ENCODE assay signal across 1 cellular context in the genomic region with DNA sequence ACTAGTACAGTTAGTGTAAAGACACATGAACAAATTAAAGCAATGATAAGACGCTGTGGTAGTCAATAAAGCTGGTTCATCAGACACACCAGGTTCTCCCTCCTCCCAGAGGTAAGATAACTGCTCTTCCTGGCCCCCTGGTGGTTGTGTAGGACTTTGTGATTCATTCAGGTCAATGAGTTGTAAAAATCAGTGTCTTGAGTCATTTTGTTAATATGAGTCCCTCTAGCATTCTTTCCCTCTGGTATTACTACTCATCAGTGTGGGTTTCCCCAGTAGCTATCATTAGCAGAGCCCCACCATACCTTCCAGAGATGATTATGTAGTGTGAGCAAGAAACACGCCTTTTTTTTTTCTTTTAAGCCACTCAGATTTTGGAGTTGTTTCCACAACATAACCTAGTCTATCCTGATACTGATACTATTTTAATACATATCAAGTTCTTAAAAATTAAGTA.
TF ChIP-seq lines count a peak whose summit lies in the region.

No MANE protein-coding gene starts in this region.

TF ChIP-seq in HEK293, 187 proteins besides CTCF, POLR2A, EP300 and RAD21 (continued from another document):
- TF ChIP-seq ZNF473 (tag by site-specific recombination; IDR thresholded peaks at IDR 0.05) (no peak), HOXD13 (CRISPR knock-in tag; IDR thresholded peaks at IDR 0.05; ENCODE audit: borderline replicate concordance) (no peak), ZNF660 (tag by site-specific recombination; IDR thresholded peaks at IDR 0.05) (peak; percentile 79), PRDM1 (tag by site-specific recombination; IDR thresholded peaks at IDR 0.05) (no peak), SP7 (tag by site-specific recombination; IDR thresholded peaks at IDR 0.05) (peak; percentile 57), TRIM28 (IDR thresholded peaks at IDR 0.05; ENCODE audit: borderline replicate concordance, low read length) (0 out of 2 replicates have a peak, but pooled peaks have one; percentile 28), YY2 (tag by site-specific recombination; IDR thresholded peaks at IDR 0.05) (no peak), ZNF654 (tag by site-specific recombination; IDR thresholded peaks at IDR 0.05; ENCODE audit: low read depth) (peak; percentile 55), ZNF677 (tag by site-specific recombination; IDR thresholded peaks at IDR 0.05) (no peak), ZNF184 (tag by site-specific recombination; IDR thresholded peaks at IDR 0.05) (0 out of 2 replicates have a peak, but pooled peaks have one; percentile 18), ZNF10 (tag by site-specific recombination; IDR thresholded peaks at IDR 0.05) (peak; percentile 33), ZNF394 (tag by site-specific recombination; IDR thresholded peaks at IDR 0.05; ENCODE audit: borderline replicate concordance) (no peak), ZNF133 (tag by site-specific recombination; IDR thresholded peaks at IDR 0.05) (no peak), ZEB2 (tag by site-specific recombination; IDR thresholded peaks at IDR 0.05) (peak; percentile 50; the same call in 1 of the 2 replicates), ZNF2 (tag by site-specific recombination; IDR thresholded peaks at IDR 0.05) (no peak), ZNF132 (tag by site-specific recombination; IDR thresholded peaks at IDR 0.05; ENCODE audit: borderline replicate concordance) (no peak), ZNF157 (tag by site-specific recombination; IDR thresholded peaks at IDR 0.05) (no peak), BCL11B (tag by site-specific recombination; IDR thresholded peaks at IDR 0.05; ENCODE audit: low read depth) (no peak), ZNF174 (tag by site-specific recombination; IDR thresholded peaks at IDR 0.05) (no peak), MYNN (tag by site-specific recombination; IDR thresholded peaks at IDR 0.05; ENCODE audit: borderline replicate concordance) (no peak), ZNF155 (tag by site-specific recombination; IDR thresholded peaks at IDR 0.05) (no peak), SP2 (tag by site-specific recombination; IDR thresholded peaks at IDR 0.05) (no peak), ZNF146 (tag by site-specific recombination; IDR thresholded peaks at IDR 0.05) (no peak)
- TF ChIP-seq, protein P1, sequence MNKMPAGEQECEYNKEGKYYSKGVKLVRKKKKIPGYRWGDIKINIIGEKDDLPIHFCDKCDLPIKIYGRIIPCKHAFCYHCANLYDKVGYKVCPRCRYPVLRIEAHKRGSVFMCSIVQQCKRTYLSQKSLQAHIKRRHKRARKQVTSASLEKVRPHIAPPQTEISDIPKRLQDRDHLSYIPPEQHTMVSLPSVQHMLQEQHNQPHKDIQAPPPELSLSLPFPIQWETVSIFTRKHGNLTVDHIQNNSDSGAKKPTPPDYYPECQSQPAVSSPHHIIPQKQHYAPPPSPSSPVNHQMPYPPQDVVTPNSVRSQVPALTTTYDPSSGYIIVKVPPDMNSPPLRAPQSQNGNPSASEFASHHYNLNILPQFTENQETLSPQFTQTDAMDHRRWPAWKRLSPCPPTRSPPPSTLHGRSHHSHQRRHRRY (tag by site-specific recombination; IDR thresholded peaks at IDR 0.05): no peak
- TF ChIP-seq, protein P2, sequence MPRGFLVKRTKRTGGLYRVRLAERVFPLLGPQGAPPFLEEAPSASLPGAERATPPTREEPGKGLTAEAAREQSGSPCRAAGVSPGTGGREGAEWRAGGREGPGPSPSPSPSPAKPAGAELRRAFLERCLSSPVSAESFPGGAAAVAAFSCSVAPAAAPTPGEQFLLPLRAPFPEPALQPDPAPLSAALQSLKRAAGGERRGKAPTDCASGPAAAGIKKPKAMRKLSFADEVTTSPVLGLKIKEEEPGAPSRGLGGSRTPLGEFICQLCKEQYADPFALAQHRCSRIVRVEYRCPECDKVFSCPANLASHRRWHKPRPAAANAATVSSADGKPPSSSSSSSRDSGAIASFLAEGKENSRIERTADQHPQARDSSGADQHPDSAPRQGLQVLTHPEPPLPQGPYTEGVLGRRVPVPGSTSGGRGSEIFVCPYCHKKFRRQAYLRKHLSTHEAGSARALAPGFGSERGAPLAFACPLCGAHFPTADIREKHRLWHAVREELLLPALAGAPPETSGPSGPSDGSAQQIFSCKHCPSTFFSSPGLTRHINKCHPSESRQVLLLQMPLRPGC (tag by site-specific recombination; IDR thresholded peaks at IDR 0.05): no peak
- TF ChIP-seq, protein P3, sequence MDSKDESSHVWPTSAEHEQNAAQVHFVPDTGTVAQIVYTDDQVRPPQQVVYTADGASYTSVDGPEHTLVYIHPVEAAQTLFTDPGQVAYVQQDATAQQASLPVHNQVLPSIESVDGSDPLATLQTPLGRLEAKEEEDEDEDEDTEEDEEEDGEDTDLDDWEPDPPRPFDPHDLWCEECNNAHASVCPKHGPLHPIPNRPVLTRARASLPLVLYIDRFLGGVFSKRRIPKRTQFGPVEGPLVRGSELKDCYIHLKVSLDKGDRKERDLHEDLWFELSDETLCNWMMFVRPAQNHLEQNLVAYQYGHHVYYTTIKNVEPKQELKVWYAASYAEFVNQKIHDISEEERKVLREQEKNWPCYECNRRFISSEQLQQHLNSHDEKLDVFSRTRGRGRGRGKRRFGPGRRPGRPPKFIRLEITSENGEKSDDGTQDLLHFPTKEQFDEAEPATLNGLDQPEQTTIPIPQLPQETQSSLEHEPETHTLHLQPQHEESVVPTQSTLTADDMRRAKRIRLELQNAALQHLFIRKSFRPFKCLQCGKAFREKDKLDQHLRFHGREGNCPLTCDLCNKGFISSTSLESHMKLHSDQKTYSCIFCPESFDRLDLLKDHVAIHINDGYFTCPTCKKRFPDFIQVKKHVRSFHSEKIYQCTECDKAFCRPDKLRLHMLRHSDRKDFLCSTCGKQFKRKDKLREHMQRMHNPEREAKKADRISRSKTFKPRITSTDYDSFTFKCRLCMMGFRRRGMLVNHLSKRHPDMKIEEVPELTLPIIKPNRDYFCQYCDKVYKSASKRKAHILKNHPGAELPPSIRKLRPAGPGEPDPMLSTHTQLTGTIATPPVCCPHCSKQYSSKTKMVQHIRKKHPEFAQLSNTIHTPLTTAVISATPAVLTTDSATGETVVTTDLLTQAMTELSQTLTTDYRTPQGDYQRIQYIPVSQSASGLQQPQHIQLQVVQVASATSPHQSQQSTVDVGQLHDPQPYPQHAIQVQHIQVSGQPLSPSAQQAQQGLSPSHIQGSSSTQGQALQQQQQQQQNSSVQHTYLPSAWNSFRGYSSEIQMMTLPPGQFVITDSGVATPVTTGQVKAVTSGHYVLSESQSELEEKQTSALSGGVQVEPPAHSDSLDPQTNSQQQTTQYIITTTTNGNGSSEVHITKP (tag by site-specific recombination; IDR thresholded peaks at IDR 0.05): 0 out of 2 replicates have a peak, but pooled peaks have one; percentile 6
- TF ChIP-seq, protein P4, sequence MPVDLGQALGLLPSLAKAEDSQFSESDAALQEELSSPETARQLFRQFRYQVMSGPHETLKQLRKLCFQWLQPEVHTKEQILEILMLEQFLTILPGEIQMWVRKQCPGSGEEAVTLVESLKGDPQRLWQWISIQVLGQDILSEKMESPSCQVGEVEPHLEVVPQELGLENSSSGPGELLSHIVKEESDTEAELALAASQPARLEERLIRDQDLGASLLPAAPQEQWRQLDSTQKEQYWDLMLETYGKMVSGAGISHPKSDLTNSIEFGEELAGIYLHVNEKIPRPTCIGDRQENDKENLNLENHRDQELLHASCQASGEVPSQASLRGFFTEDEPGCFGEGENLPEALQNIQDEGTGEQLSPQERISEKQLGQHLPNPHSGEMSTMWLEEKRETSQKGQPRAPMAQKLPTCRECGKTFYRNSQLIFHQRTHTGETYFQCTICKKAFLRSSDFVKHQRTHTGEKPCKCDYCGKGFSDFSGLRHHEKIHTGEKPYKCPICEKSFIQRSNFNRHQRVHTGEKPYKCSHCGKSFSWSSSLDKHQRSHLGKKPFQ (tag by site-specific recombination; IDR thresholded peaks at IDR 0.05): no peak
- TF ChIP-seq, protein P5, sequence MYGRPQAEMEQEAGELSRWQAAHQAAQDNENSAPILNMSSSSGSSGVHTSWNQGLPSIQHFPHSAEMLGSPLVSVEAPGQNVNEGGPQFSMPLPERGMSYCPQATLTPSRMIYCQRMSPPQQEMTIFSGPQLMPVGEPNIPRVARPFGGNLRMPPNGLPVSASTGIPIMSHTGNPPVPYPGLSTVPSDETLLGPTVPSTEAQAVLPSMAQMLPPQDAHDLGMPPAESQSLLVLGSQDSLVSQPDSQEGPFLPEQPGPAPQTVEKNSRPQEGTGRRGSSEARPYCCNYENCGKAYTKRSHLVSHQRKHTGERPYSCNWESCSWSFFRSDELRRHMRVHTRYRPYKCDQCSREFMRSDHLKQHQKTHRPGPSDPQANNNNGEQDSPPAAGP (tag by site-specific recombination; IDR thresholded peaks at IDR 0.05): no peak
- TF ChIP-seq, protein P6, sequence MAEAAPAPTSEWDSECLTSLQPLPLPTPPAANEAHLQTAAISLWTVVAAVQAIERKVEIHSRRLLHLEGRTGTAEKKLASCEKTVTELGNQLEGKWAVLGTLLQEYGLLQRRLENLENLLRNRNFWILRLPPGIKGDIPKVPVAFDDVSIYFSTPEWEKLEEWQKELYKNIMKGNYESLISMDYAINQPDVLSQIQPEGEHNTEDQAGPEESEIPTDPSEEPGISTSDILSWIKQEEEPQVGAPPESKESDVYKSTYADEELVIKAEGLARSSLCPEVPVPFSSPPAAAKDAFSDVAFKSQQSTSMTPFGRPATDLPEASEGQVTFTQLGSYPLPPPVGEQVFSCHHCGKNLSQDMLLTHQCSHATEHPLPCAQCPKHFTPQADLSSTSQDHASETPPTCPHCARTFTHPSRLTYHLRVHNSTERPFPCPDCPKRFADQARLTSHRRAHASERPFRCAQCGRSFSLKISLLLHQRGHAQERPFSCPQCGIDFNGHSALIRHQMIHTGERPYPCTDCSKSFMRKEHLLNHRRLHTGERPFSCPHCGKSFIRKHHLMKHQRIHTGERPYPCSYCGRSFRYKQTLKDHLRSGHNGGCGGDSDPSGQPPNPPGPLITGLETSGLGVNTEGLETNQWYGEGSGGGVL (tag by site-specific recombination; IDR thresholded peaks at IDR 0.05): no peak
- TF ChIP-seq, protein P7, sequence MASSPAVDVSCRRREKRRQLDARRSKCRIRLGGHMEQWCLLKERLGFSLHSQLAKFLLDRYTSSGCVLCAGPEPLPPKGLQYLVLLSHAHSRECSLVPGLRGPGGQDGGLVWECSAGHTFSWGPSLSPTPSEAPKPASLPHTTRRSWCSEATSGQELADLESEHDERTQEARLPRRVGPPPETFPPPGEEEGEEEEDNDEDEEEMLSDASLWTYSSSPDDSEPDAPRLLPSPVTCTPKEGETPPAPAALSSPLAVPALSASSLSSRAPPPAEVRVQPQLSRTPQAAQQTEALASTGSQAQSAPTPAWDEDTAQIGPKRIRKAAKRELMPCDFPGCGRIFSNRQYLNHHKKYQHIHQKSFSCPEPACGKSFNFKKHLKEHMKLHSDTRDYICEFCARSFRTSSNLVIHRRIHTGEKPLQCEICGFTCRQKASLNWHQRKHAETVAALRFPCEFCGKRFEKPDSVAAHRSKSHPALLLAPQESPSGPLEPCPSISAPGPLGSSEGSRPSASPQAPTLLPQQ (tag by site-specific recombination; IDR thresholded peaks at IDR 0.05): no peak; the same call in 1 of the 2 replicates
TF ChIP-seq in HEK293: peak in this region for 9.
